14 cellular contexts compared by ENCODE assay signal in the genomic region with DNA sequence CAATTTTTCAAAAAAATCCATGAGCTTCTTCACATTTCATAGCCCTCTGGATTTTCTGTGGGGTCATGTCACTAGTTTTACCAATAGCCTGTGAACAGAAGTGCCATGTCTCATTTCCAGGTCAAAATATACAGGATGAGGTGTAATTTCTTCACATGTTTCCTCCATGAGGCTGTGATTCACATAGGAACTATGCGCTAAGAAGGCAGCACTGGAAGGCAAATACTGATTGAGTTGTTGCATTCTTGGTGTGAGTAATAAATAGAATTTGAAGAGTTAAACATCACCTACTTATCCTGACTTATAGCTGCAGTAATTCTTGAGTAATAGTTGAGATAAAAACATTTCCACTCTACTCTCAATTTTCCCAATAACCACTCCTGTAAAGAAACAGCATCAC.
DNase-seq lines count a peak whose midpoint lies in the region; TF ChIP-seq lines count a peak whose summit lies in the region.
"Had no signal": no experiment of that assay in that cellular context is flagged by ENCODE, and none has a peak within 500 bp of the region (broad histone marks: within the 10 kb centered on the region; RNA-seq: fewer than 3 reads in every experiment).

No MANE protein-coding gene starts in this region.

- no peak overlapping the region for H3K9ac ChIP-seq in colonic mucosa (ENCODE audit: low read depth in 2 of 2, low read length in 2 of 2)
- H3K9ac ChIP-seq: BLaER1 treated with 17β-estradiol and CSF1 and Interleukin-3, amounts not matched to agents 10 nM and 100 nM had no signal

- intact Hi-C loops in colonic mucosa (cut with DNase I): no loop called here

- in situ Hi-C loops in KBM-7 (cut with MboI; ENCODE audit: low pct_unique_long_range_greater_than_20kb, low sequenced_read_pairs): no loop called here

- DNase-seq in ELR (ENCODE audit: low read depth): peak; percentile 93
- peak; percentile 64 for DNase-seq in RKO (ENCODE audit: low spot score)
- DNase-seq in epithelial cell of proximal tubule (ENCODE audit: low read depth): peak; percentile 83
- DNase-seq in pulmonary artery endothelial cell (ENCODE audit: low read depth, low spot score): peak; percentile 95
- no peak for DNase-seq in KBM-7
- DNase-seq in colonic mucosa: no peak
- no peak for DNase-seq in NCI-H2196 treated with DMSO at 0.1 percent for 48 hours (lab: John Stamatoyannopoulos, UW; ENCODE audit: unreplicated experiment)
- DNase-seq in NCI-H2029 (lab: John Stamatoyannopoulos, UW): no peak
- DNase-seq: activated CD4-positive, alpha-beta T cell treated with anti-CD3 and anti-CD28 coated beads, Interleukin-2, amount 50 U/mL, for 4 hours; activated T-cell treated with anti-CD3 and anti-CD28 coated beads, Interleukin-2, amount 50 U/mL, for 48 hours; GOT3; NCI-H2227 treated with DMSO at 0.1 percent for 48 hours; upper lobe of left lung had no signal

- no peaks in the 10 kb centered on the region for H3K9me3 ChIP-seq in colonic mucosa
- H3K9me3 ChIP-seq: upper lobe of left lung had no signal

- TF ChIP-seq CTCF in epithelial cell of proximal tubule (conservative IDR thresholded peaks at IDR 0.05; ENCODE audit: low read depth, low read length): no peak
- TF ChIP-seq CTCF in colonic mucosa (IDR thresholded peaks at IDR 0.05): no peak

- no peaks in the 10 kb centered on the region for H3K36me3 ChIP-seq in colonic mucosa
- H3K36me3 ChIP-seq: BLaER1 treated with 17β-estradiol and CSF1 and Interleukin-3, amounts not matched to agents 10 nM and 100 nM; upper lobe of left lung had no signal

- H3K4me3 ChIP-seq in epithelial cell of proximal tubule (ENCODE audit: low read depth, low read length): no peak overlapping the region
- H3K4me3 ChIP-seq in colonic mucosa: no peak overlapping the region
- H3K4me3 ChIP-seq: BLaER1 treated with 17β-estradiol and CSF1 and Interleukin-3, amounts not matched to agents 10 nM and 100 nM; upper lobe of left lung had no signal

- H3K27me3 ChIP-seq in colonic mucosa: no peaks in the 10 kb centered on the region
- H3K27me3 ChIP-seq: BLaER1 treated with 17β-estradiol and CSF1 and Interleukin-3, amounts not matched to agents 10 nM and 100 nM; upper lobe of left lung had no signal

- H3K27ac ChIP-seq in colonic mucosa: no peak overlapping the region
- H3K27ac ChIP-seq: BLaER1 treated with 17β-estradiol and CSF1 and Interleukin-3, amounts not matched to agents 10 nM and 100 nM; upper lobe of left lung had no signal

- no peaks in the 10 kb centered on the region for H3K4me1 ChIP-seq in colonic mucosa
- H3K4me1 ChIP-seq: upper lobe of left lung had no signal

Comparison
In these comparisons a context has a peak if more than half of its experiments do, and no peak if none do; other contexts are left out.
1. DNase-seq: peak in ELR (single experiment), RKO (single experiment), epithelial cell of proximal tubule (single experiment) and pulmonary artery endothelial cell (single experiment); none in KBM-7 (single experiment), colonic mucosa (single experiment), NCI-H2196 treated with DMSO at 0.1 percent for 48 hours (single experiment) and NCI-H2029 (single experiment).